Comparison of ENCODE assay signal across 19 cellular contexts in the genomic region with DNA sequence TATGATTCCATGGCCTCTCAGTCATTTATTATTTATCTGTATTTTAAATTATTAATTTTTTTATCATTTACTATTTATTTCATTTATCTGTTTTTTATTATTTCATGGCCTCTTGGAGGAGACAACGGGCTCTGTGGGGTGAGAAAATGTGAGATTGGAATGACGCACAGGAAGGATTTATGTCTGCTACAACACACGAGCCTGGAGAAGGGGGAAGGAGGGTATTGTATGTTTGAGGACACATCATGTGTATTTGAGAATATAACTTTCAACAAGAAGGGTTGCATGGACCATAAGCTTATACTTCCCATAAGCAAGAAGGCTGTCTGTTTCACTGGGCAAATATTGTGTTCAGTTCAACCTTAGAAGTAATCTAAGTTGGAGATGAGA. TPM values are rescaled to one million over a fixed set of nuclear protein-coding genes. Genes with fewer than 3 reads are reported as not detected.
DNase-seq lines count a peak whose midpoint lies in the region; ATAC-seq, FAIRE-seq and TF ChIP-seq lines count a peak whose summit lies in the region.
"Had no signal": no experiment of that assay in that cellular context is flagged by ENCODE, and none has a peak within 500 bp of the region (broad histone marks: within the 10 kb centered on the region; RNA-seq: fewer than 3 reads in every experiment).

No MANE protein-coding gene starts in this region.

- H3K4me1 ChIP-seq in astrocyte (ENCODE audit: insufficient read depth, low read length) (peaks cover 38% of the 10 kb centered on the region), smooth muscle cell (ENCODE audit: low read depth) (peaks cover 19% of the 10 kb centered on the region)

- no peak overlapping the region for H3K9ac ChIP-seq in astrocyte (ENCODE audit: low read length)
- H3K9ac ChIP-seq in smooth muscle cell (ENCODE audit: low read depth): no peak overlapping the region

- H3K9me3 Mint-ChIP-seq in HFFc6 (no peaks in the 10 kb centered on the region), astrocyte (ENCODE audit: unreplicated experiment) (no peaks in the 10 kb centered on the region), mesothelial cell of epicardium (no peaks in the 10 kb centered on the region)
- H3K9me3 Mint-ChIP-seq: CD14-positive monocyte had no signal

- H3K4me1 Mint-ChIP-seq in HFFc6 (ENCODE audit: low read depth) (peaks cover 60% of the 10 kb centered on the region), astrocyte (ENCODE audit: low read depth, unreplicated experiment) (peaks cover 20% of the 10 kb centered on the region), mesothelial cell of epicardium (peaks cover 35% of the 10 kb centered on the region)
- H3K4me1 Mint-ChIP-seq: CD14-positive monocyte had no signal

- H3F3A ChIP-seq in smooth muscle cell (ENCODE audit: low read depth): peaks cover 4% of the 10 kb centered on the region

- FAIRE-seq in astrocyte (lab: Jason Lieb, UNC): no peak
- FAIRE-seq: GM12892, HepG2 had no signal

- no peak overlapping the region for H2AFZ ChIP-seq in astrocyte (ENCODE audit: low read depth, low read length)
- no peak overlapping the region for H2AFZ ChIP-seq in smooth muscle cell (ENCODE audit: low read depth)

- DNase-seq in HFFc6 (no peak), astrocyte (ENCODE audit: low read depth) (no peak), mesothelial cell of epicardium (ENCODE audit: low spot score in 2 of 2, unreplicated experiment in 2 of 2) (no peak), smooth muscle cell (lab: John Stamatoyannopoulos, UW; ENCODE audit: unreplicated experiment) (no peak)
- DNase-seq in stimulated activated CD4-positive, alpha-beta T cell treated with anti-CD3 and anti-CD28 coated beads, Interleukin-2, amount 100 ng/mL, for 24 hours: no peak
- DNase-seq in activated CD4-positive, CD25-positive, alpha-beta regulatory T cell treated with anti-CD3 and anti-CD28 coated beads, Interleukin-2, amount 50 U/mL, for 72 hours: no peak
- DNase-seq: AML-193, COR-L47, Karpas-422, NCI-H1092, NCI-H1694, NCI-H526 treated with DMSO at 0.1 percent for 48 hours, PC-3 had no signal

- 37% methylated on average over 3 of the region's 3 CpGs for WGBS in smooth muscle cell (ENCODE audit: low lambda C conversion rate)

- no peak overlapping the region for H3K4me3 ChIP-seq in astrocyte (ENCODE audit: insufficient read depth, low read depth, low read length)
- H3K4me3 ChIP-seq in smooth muscle cell: no peak overlapping the region
- H3K4me3 ChIP-seq: MG63 had no signal

- H3K27me3 ChIP-seq in astrocyte (ENCODE audit: insufficient read depth, low read length) (no peaks in the 10 kb centered on the region), smooth muscle cell (ENCODE audit: low read depth) (no peaks in the 10 kb centered on the region)
- H3K27me3 ChIP-seq: MG63 had no signal

- ATAC-seq in GM18868 (IDR thresholded peaks at IDR 0.05; ENCODE audit: unreplicated experiment): no peak
- ATAC-seq in HG03097 (IDR thresholded peaks at IDR 0.05; ENCODE audit: low FRiP score, unreplicated experiment): no peak
- ATAC-seq: HepG2, PC-3 had no signal

- H3K27ac Mint-ChIP-seq in HFFc6 (peak overlapping the region; percentile 79), astrocyte (ENCODE audit: unreplicated experiment) (no peak overlapping the region), mesothelial cell of epicardium (peak overlapping the region; percentile 57)
- H3K27ac Mint-ChIP-seq: CD14-positive monocyte had no signal

- H4K20me1 ChIP-seq in astrocyte (ENCODE audit: insufficient read depth, low read length) (no peaks in the 10 kb centered on the region), smooth muscle cell (ENCODE audit: low read depth) (no peaks in the 10 kb centered on the region)

- H3K27me3 Mint-ChIP-seq in HFFc6 (ENCODE audit: insufficient read depth): no peaks in the 10 kb centered on the region
- H3K27me3 Mint-ChIP-seq in astrocyte (ENCODE audit: low read depth, unreplicated experiment): peaks cover 6% of the 10 kb centered on the region
- H3K27me3 Mint-ChIP-seq in mesothelial cell of epicardium (ENCODE audit: low read depth): no peaks in the 10 kb centered on the region

- H3K36me3 ChIP-seq in astrocyte (ENCODE audit: insufficient read depth, low read length): no peaks in the 10 kb centered on the region
- H3K36me3 ChIP-seq in smooth muscle cell (ENCODE audit: low read depth): no peaks in the 10 kb centered on the region
- H3K36me3 ChIP-seq: MG63 had no signal

- no peak for TF ChIP-seq CTCF in HFFc6 (IDR thresholded peaks at IDR 0.05)
- no peak for TF ChIP-seq CTCF in astrocyte (IDR thresholded peaks at IDR 0.05; ENCODE audit: insufficient read depth, low read depth, low read length)
- no peak for TF ChIP-seq CTCF in mesothelial cell of epicardium (IDR thresholded peaks at IDR 0.05; ENCODE audit: unreplicated experiment)
- no peak for TF ChIP-seq CTCF in smooth muscle cell (IDR thresholded peaks at IDR 0.05; ENCODE audit: borderline replicate concordance, insufficient read depth, poor library complexity, severe bottlenecking)

- peak overlapping the region; percentile 8 for H3K4me3 Mint-ChIP-seq in HFFc6
- H3K4me3 Mint-ChIP-seq in astrocyte (ENCODE audit: unreplicated experiment): no peak overlapping the region
- no peak overlapping the region for H3K4me3 Mint-ChIP-seq in mesothelial cell of epicardium
- H3K4me3 Mint-ChIP-seq: CD14-positive monocyte had no signal

- H3K79me2 ChIP-seq in astrocyte (ENCODE audit: insufficient read depth, low read length) (no peaks in the 10 kb centered on the region), smooth muscle cell (ENCODE audit: low read depth) (no peaks in the 10 kb centered on the region)

- H3K4me2 ChIP-seq in astrocyte (ENCODE audit: low read length) (peak overlapping the region; percentile 60), smooth muscle cell (peak overlapping the region; percentile 46)

- H3K27ac ChIP-seq in astrocyte (ENCODE audit: low read depth, low read length): peak overlapping the region; percentile 59
- H3K27ac ChIP-seq in smooth muscle cell (ENCODE audit: low read depth): peak overlapping the region; percentile 21

- H3K9me3 ChIP-seq in astrocyte (ENCODE audit: insufficient read depth, low read depth, low read length): no peaks in the 10 kb centered on the region
- H3K9me3 ChIP-seq in smooth muscle cell (replicated peaks; ENCODE audit: low read depth): no peaks in the 10 kb centered on the region
- H3K9me3 ChIP-seq: MG63 had no signal

- H3K36me3 Mint-ChIP-seq in HFFc6 (ENCODE audit: low read depth) (no peaks in the 10 kb centered on the region), astrocyte (ENCODE audit: low read depth, unreplicated experiment) (no peaks in the 10 kb centered on the region), mesothelial cell of epicardium (no peaks in the 10 kb centered on the region)
- H3K36me3 Mint-ChIP-seq: CD14-positive monocyte had no signal

RNA-seq across cellular contexts. Expression of gene LSM3, which starts 31.7 kb away (rescaled TPM):
- 10 to 100 TPM; 15.5 to 21.1 (median 18.7) TPM for total RNA-seq in HFFc6 (2021; fragmentation: NEBNext Ultra II Directional; extraction: Animal tissue kit (Norgen Biotek cat#: 25700))
- total RNA-seq in astrocyte (8.4 and 9.5 TPM in 2 replicates), mesothelial cell of epicardium (9.6 to 10.9 TPM (median 9.7 TPM) in 3 replicates), smooth muscle cell (18.3 and 22.6 TPM in 2 replicates)
- polyA plus RNA-seq in smooth muscle cell: 31.0 and 31.9 TPM in 2 replicates

RNA-seq across cellular contexts. Expression of gene XPC, which starts 31.9 kb away (rescaled TPM):
- 10 to 100 TPM; 38.7 to 40.3 (median 39.5) TPM for total RNA-seq in HFFc6 (2021; fragmentation: NEBNext Ultra II Directional; extraction: Animal tissue kit (Norgen Biotek cat#: 25700))
- total RNA-seq in astrocyte (28.2 and 33.6 TPM in 2 replicates), mesothelial cell of epicardium (47.5 to 52.0 TPM (median 47.8 TPM) in 3 replicates), smooth muscle cell (20.9 and 31.1 TPM in 2 replicates)
- 23.8 and 28.1 TPM in 2 replicates for polyA plus RNA-seq in smooth muscle cell
